In genomic region chr12:75511116-75512048, GRCh38 we compare ENCODE assay signal across 8 cellular contexts. TPM values are rescaled to one million over a fixed set of nuclear protein-coding genes. Genes with fewer than 3 reads are reported as not detected.
DNase-seq lines count a peak whose midpoint lies in the region; TF ChIP-seq lines count a peak whose summit lies in the region.

Gene KRR1, minus strand, starts transcription at chr12:75511609. Its CDS starts 12 bp downstream, at chr12:75511597.

- peak within 1 kb of the TSS; percentile 97 for H2AFZ ChIP-seq in GM23248

- H4K20me1 ChIP-seq in GM23248 (ENCODE audit: insufficient read depth): no peaks in the 10 kb centered on the region

- H3K4me3 ChIP-seq in GM23248 (peak within 1 kb of the TSS; percentile 98), esophagus squamous epithelium (peak within 1 kb of the TSS; percentile 71 to 95 (median 73))

- H3K27me3 ChIP-seq in GM23248 (replicated peaks; ENCODE audit: insufficient read depth): no peaks in the 10 kb centered on the region
- no peaks in the 10 kb centered on the region for H3K27me3 ChIP-seq in esophagus squamous epithelium

- in situ Hi-C loops in GM23248 (cut with MboI): no loop called here

- peaks cover 20% of the 10 kb centered on the region for H3K36me3 Mint-ChIP-seq in activated T-helper 1 cell treated with anti-CD3 and anti-CD28 coated beads, Interleukin-12 subunit alpha, Interleukin-12 subunit beta, Interleukin-2, Interleukin-4 antibody, amounts not matched to agents 30 ng/mL and 10 ng/mL and 1 ng/mL, durations not matched to agents 14 hours and 24 hours and 36 hours (ENCODE audit: low read depth)

- WGBS in GM23248 (ENCODE audit: low coverage in 1 of 2, low lambda C conversion rate in 2 of 2, missing lambda C conversion rate in 2 of 2), 2 experiments: 3% methylated on average over 47 of the region's 47 CpGs
- 5 to 7% methylated on average over 35 to 43 of the region's 47 CpGs for WGBS in esophagus squamous epithelium, 2 donors

- intact Hi-C loops in activated T-helper 1 cell treated with anti-CD3 and anti-CD28 coated beads, Interleukin-12 subunit alpha, Interleukin-12 subunit beta, Interleukin-2, Interleukin-4 antibody, amounts not matched to agents 30 ng/mL and 10 ng/mL and 1 ng/mL, durations not matched to agents 14 hours and 24 hours and 36 hours (cut with micrococcal nuclease): loop anchor here (1.0 to 5.0 kb wide), 13 partner anchors 22 to 1253 kb away; partner anchors contain the start of genes BBS10, GLIPR1, GLIPR1L2 and OSBPL8
- intact Hi-C loops in esophagus squamous epithelium (cut with DNase I): no loop called here

- H3K4me1 Mint-ChIP-seq in activated T-helper 1 cell treated with anti-CD3 and anti-CD28 coated beads, Interleukin-12 subunit alpha, Interleukin-12 subunit beta, Interleukin-2, Interleukin-4 antibody, amounts not matched to agents 30 ng/mL and 10 ng/mL and 1 ng/mL, durations not matched to agents 14 hours and 24 hours and 36 hours (ENCODE audit: low read depth): peaks cover 45% of the 10 kb centered on the region

- H3K27ac ChIP-seq in GM23248 (peak within 1 kb of the TSS; percentile 67), esophagus squamous epithelium (peak within 1 kb of the TSS; percentile 57 to 91 (median 84))

- H3K36me3 ChIP-seq in GM23248 (ENCODE audit: low read depth) (0 out of 2 replicates have a peak, but pooled peaks cover 3% of the 10 kb centered on the region), esophagus squamous epithelium (peaks cover 0 to 19% (median 0%) of the 10 kb centered on the region in 3 donors)

- H3F3A ChIP-seq in GM23248 (ENCODE audit: insufficient read depth): peaks cover 29% of the 10 kb centered on the region

- H3K9me3 Mint-ChIP-seq in activated T-helper 1 cell treated with anti-CD3 and anti-CD28 coated beads, Interleukin-12 subunit alpha, Interleukin-12 subunit beta, Interleukin-2, Interleukin-4 antibody, amounts not matched to agents 30 ng/mL and 10 ng/mL and 1 ng/mL, durations not matched to agents 14 hours and 24 hours and 36 hours: peaks cover 7% of the 10 kb centered on the region

- H3K4me2 ChIP-seq in GM23248 (ENCODE audit: unreplicated experiment): peak within 1 kb of the TSS; percentile 100

- peaks cover 3% of the 10 kb centered on the region for H3K27me3 Mint-ChIP-seq in activated T-helper 1 cell treated with anti-CD3 and anti-CD28 coated beads, Interleukin-12 subunit alpha, Interleukin-12 subunit beta, Interleukin-2, Interleukin-4 antibody, amounts not matched to agents 30 ng/mL and 10 ng/mL and 1 ng/mL, durations not matched to agents 14 hours and 24 hours and 36 hours (ENCODE audit: insufficient read depth)

- peaks cover 15% of the 10 kb centered on the region for H3K4me1 ChIP-seq in GM23248 (ENCODE audit: insufficient read depth)
- H3K4me1 ChIP-seq in esophagus squamous epithelium: peaks cover 11 to 36% (median 22%) of the 10 kb centered on the region in 3 donors

- peak in 3 of 4 donors; percentile 31 to 54 (median 35) for TF ChIP-seq POLR2A in esophagus squamous epithelium (IDR thresholded peaks at IDR 0.05)

- peak within 1 kb of the TSS; percentile 97 for H3K4me3 Mint-ChIP-seq in activated T-helper 1 cell treated with anti-CD3 and anti-CD28 coated beads, Interleukin-12 subunit alpha, Interleukin-12 subunit beta, Interleukin-2, Interleukin-4 antibody, amounts not matched to agents 30 ng/mL and 10 ng/mL and 1 ng/mL, durations not matched to agents 14 hours and 24 hours and 36 hours

- H3K79me2 ChIP-seq in GM23248 (ENCODE audit: insufficient read depth): peaks cover 50% of the 10 kb centered on the region

- DNase-seq in DMS79 treated with DMSO at 0.1 percent for 48 hours (lab: John Stamatoyannopoulos, UW): peak; percentile 91
- peak; percentile 99 for DNase-seq in GM23248
- DNase-seq in Kasumi-1 (lab: John Stamatoyannopoulos, UW): peak; percentile 99
- DNase-seq in RPMI7951 (ENCODE audit: low read depth): peak; percentile 97
- DNase-seq in activated T-helper 1 cell treated with anti-CD3 and anti-CD28 coated beads, Interleukin-12 subunit alpha, Interleukin-12 subunit beta, Interleukin-2, Interleukin-4 antibody, amounts not matched to agents 30 ng/mL and 10 ng/mL and 1 ng/mL, durations not matched to agents 14 hours and 24 hours and 36 hours (ENCODE audit: low spot score): peak; percentile 89
- DNase-seq in esophagus squamous epithelium (lab: John Stamatoyannopoulos, UW): peak; percentile 53
- peak; percentile 98 for DNase-seq in myocyte (ENCODE audit: low read depth)
- peak; percentile 70 to 89 for DNase-seq in stimulated activated CD8-positive, alpha-beta memory T cell treated with anti-CD3 and anti-CD28 coated beads, Interleukin-7, amount 100 ng/mL, for 48 hours (ENCODE audit: extremely low read depth in 1 of 2, low read depth in 1 of 2)

- peak within 1 kb of the TSS; percentile 98 for H3K27ac Mint-ChIP-seq in activated T-helper 1 cell treated with anti-CD3 and anti-CD28 coated beads, Interleukin-12 subunit alpha, Interleukin-12 subunit beta, Interleukin-2, Interleukin-4 antibody, amounts not matched to agents 30 ng/mL and 10 ng/mL and 1 ng/mL, durations not matched to agents 14 hours and 24 hours and 36 hours

- TF ChIP-seq CTCF in esophagus squamous epithelium (IDR thresholded peaks at IDR 0.05): peak in 3 of 6 experiments; percentile 11 to 45 (median 24)

- H3K9me3 ChIP-seq in GM23248 (ENCODE audit: low read depth) (no peaks in the 10 kb centered on the region), esophagus squamous epithelium (no peaks in the 10 kb centered on the region)

- H3K9me2 ChIP-seq in GM23248 (ENCODE audit: insufficient read depth): no peaks in the 10 kb centered on the region

- peak within 1 kb of the TSS; percentile 95 for H3K9ac ChIP-seq in GM23248

RNA-seq across cellular contexts. Expression of gene KRR1, which starts in this region (rescaled TPM):
- 45.3 and 54.9 TPM in 2 replicates for total RNA-seq in GM23248 (2014; rRNA removed; shearing (Covaris generic))
- 35.1 and 37.4 TPM in 2 replicates for polyA plus RNA-seq in GM23248 (2016; fragmentation: Nextera tagmentation; extraction: Ambion mirVana)
- 48.3 and 48.7 TPM in 2 replicates for total RNA-seq in RPMI7951 (2014; rRNA removed; shearing (Covaris generic))
- total RNA-seq in activated T-helper 1 cell treated with anti-CD3 and anti-CD28 coated beads, Interleukin-12 subunit alpha, Interleukin-12 subunit beta, Interleukin-2, Interleukin-4 antibody, amounts not matched to agents 30 ng/mL and 10 ng/mL and 1 ng/mL, durations not matched to agents 14 hours and 24 hours and 36 hours: 130 and 137 TPM in 2 replicates
- total RNA-seq in esophagus squamous epithelium (10 to 100 TPM; 24.7 to 42.3 (median 41.2) TPM), myocyte (35.6 and 44.3 TPM in 2 replicates)
- 16.8 TPM for polyA plus RNA-seq in myocyte (2012)

Comparison
In these comparisons a context has a peak if more than half of its experiments do, and no peak if none do; other contexts are left out.
1. Peak in every context shown above with its lines: DNase-seq, H3K4me3 ChIP-seq and H3K27ac ChIP-seq.